Comparison of ENCODE assay signal across 27 cellular contexts in genomic region chr9:33273972-33274328, GRCh38. TPM values are rescaled to one million over a fixed set of nuclear protein-coding genes. Genes with fewer than 3 reads are reported as not detected.
DNase-seq lines count a peak whose midpoint lies in the region; ATAC-seq and TF ChIP-seq lines count a peak whose summit lies in the region.
"Had no signal": no experiment of that assay in that cellular context is flagged by ENCODE, and none has a peak within 500 bp of the region (broad histone marks: within the 10 kb centered on the region; RNA-seq: fewer than 3 reads in every experiment).

No MANE protein-coding gene starts in this region.

- no peak overlapping the region for H2AFZ ChIP-seq in IMR-90 (replicated peaks; ENCODE audit: low read length, poor library complexity)
- no peak overlapping the region for H2AFZ ChIP-seq in mesenchymal stem cell (ENCODE audit: low read depth, low read length)
- H2AFZ ChIP-seq: parathyroid adenoma had no signal

- H3K4me3 ChIP-seq in IMR-90 (ENCODE audit: insufficient read depth, low read depth, low read length) (no peak overlapping the region), mesenchymal stem cell (ENCODE audit: insufficient read depth in 1 of 2, low read depth in 1 of 2, low read length in 2 of 2) (no peak overlapping the region)
- H3K4me3 ChIP-seq: tibial nerve had no signal

- no peak for TF ChIP-seq CTCF in IMR-90 (conservative IDR thresholded peaks at IDR 0.05; ENCODE audit: low read depth, low read length)

- H2BK20ac ChIP-seq in IMR-90 (ENCODE audit: low read depth, low read length), result no peak overlapping the region

- CTCF ChIA-PET in IMR-90 (lab: Yijun Ruan, JAX), result interaction anchor here (1.1 kb wide), 1 partner anchor 9 kb away, joined by 5 read pairs; no protein-coding TSS in a partner anchor

- H3K79me1 ChIP-seq in IMR-90 (ENCODE audit: low read depth in 1 of 2, low read length in 2 of 2) (peaks cover 13 to 21% of the 10 kb centered on the region in 2 experiments; a peak in 3 of 4 replicates), mesenchymal stem cell (replicated peaks; ENCODE audit: low read length, poor library complexity, severe bottlenecking) (peaks cover 11% of the 10 kb centered on the region)

- H4K8ac ChIP-seq in IMR-90 (ENCODE audit: low read depth in 2 of 2, low read length in 2 of 2), result no peak overlapping the region
- H4K8ac ChIP-seq in mesenchymal stem cell (ENCODE audit: low read length), result no peak overlapping the region

- no peaks in the 10 kb centered on the region for H3K4me1 Mint-ChIP-seq in stimulated activated memory B cell treated with anti-CD40 and anti-IgM and Interleukin-4, amounts not matched to agents 10 μg/mL and 1 μg/mL and 100 μg/mL, for 72 hours
- H3K4me1 Mint-ChIP-seq: neural crest cell, WTC11 had no signal

- WGBS in IMR-90 (ENCODE audit: extremely low coverage in 2 of 2, insufficient read length in 1 of 2), 2 experiments, result no CpG with 5 or more reads among the region's 2 CpGs
- WGBS in mesenchymal stem cell, result 100% methylated on average over 1 of the region's 2 CpGs

- H4K91ac ChIP-seq in IMR-90 (ENCODE audit: insufficient read depth, low read depth, low read length), result no peak overlapping the region
- no peak overlapping the region for H4K91ac ChIP-seq in mesenchymal stem cell (ENCODE audit: low read length)

- no peaks in the 10 kb centered on the region for H3K9me3 Mint-ChIP-seq in stimulated activated memory B cell treated with anti-CD40 and anti-IgM and Interleukin-4, amounts not matched to agents 10 μg/mL and 1 μg/mL and 100 μg/mL, for 72 hours
- H3K9me3 Mint-ChIP-seq: activated CD4-positive, alpha-beta T cell treated with anti-CD3 and anti-CD28 coated beads, Interleukin-2, amount 10 ng/mL, durations not matched to agents 7 days and 5 days; CD8-positive, alpha-beta memory T cell; immature natural killer cell; neural crest cell; WTC11 had no signal

- no peak for TF ChIP-seq POLR2A in IMR-90 (IDR thresholded peaks at IDR 0.05; ENCODE audit: low read depth, low read length)

- TF ChIP-seq RAD21 in IMR-90 (IDR thresholded peaks at IDR 0.05; ENCODE audit: low read length), result no peak

- no peak overlapping the region for H3K56ac ChIP-seq in IMR-90 (ENCODE audit: extremely low read depth, insufficient read depth, low read length)

- no peak overlapping the region for H4K5ac ChIP-seq in IMR-90 (ENCODE audit: low read depth, low read length)

- ATAC-seq in IMR-90 (ENCODE audit: low read depth), result peak; percentile 59; the same call in 1 of the 2 replicates
- no peak for ATAC-seq in stimulated activated memory B cell treated with anti-CD40 and anti-IgM and Interleukin-4, amounts not matched to agents 10 μg/mL and 1 μg/mL and 100 μg/mL, for 72 hours
- ATAC-seq: left lobe of liver, right cardiac atrium, WTC11 had no signal

- H3K4me1 ChIP-seq in IMR-90 (ENCODE audit: control insufficient read depth, insufficient read depth, low read length) (peaks cover 5% of the 10 kb centered on the region), mesenchymal stem cell (ENCODE audit: control insufficient read depth, insufficient read depth, low read depth, low read length) (no peaks in the 10 kb centered on the region)
- H3K4me1 ChIP-seq: parathyroid adenoma, tibial nerve had no signal

- no peak overlapping the region for H3K27ac ChIP-seq in IMR-90 (ENCODE audit: insufficient read depth, low read length)
- no peak overlapping the region for H3K27ac ChIP-seq in mesenchymal stem cell (ENCODE audit: low read length, poor library complexity, severe bottlenecking)
- H3K27ac ChIP-seq: parathyroid adenoma, tibial nerve had no signal

- H3K4me2 ChIP-seq in IMR-90 (ENCODE audit: low read depth, low read length) (no peak overlapping the region), mesenchymal stem cell (ENCODE audit: low read length, poor library complexity, severe bottlenecking) (no peak overlapping the region)

- H3K9me3 ChIP-seq in IMR-90 (ENCODE audit: control insufficient read depth, insufficient read depth, low read length), result no peaks in the 10 kb centered on the region
- H3K9me3 ChIP-seq in mesenchymal stem cell (ENCODE audit: control insufficient read depth, low read length), result no peaks in the 10 kb centered on the region
- H3K9me3 ChIP-seq: tibial nerve had no signal

- H3K27ac Mint-ChIP-seq in stimulated activated memory B cell treated with anti-CD40 and anti-IgM and Interleukin-4, amounts not matched to agents 10 μg/mL and 1 μg/mL and 100 μg/mL, for 72 hours, result no peak overlapping the region
- H3K27ac Mint-ChIP-seq: WTC11 had no signal

- no peak overlapping the region for H2AK5ac ChIP-seq in IMR-90 (ENCODE audit: low read depth, low read length)
- H2AK5ac ChIP-seq in mesenchymal stem cell (ENCODE audit: low read length, severe bottlenecking), result no peak overlapping the region

- intact Hi-C loops in IMR-90 (cut with micrococcal nuclease), result no loop called here

- H4K20me1 ChIP-seq in IMR-90 (ENCODE audit: insufficient read depth, low read length), result no peaks in the 10 kb centered on the region

- H3K4me3 Mint-ChIP-seq in stimulated activated memory B cell treated with anti-CD40 and anti-IgM and Interleukin-4, amounts not matched to agents 10 μg/mL and 1 μg/mL and 100 μg/mL, for 72 hours, result no peak overlapping the region
- H3K4me3 Mint-ChIP-seq: activated CD4-positive, alpha-beta T cell treated with anti-CD3 and anti-CD28 coated beads, Interleukin-2, amount 10 ng/mL, durations not matched to agents 7 days and 5 days; immature natural killer cell; neural crest cell; WTC11 had no signal

- H2BK120ac ChIP-seq in IMR-90 (ENCODE audit: low read depth, low read length), result no peak overlapping the region
- H2BK120ac ChIP-seq in mesenchymal stem cell (ENCODE audit: low read depth, low read length), result no peak overlapping the region

- H3K36me3 ChIP-seq in IMR-90 (ENCODE audit: control insufficient read depth, insufficient read depth, low read length) (peaks cover 53% of the 10 kb centered on the region), mesenchymal stem cell (ENCODE audit: control insufficient read depth in 1 of 2, insufficient read depth in 2 of 2, low read depth in 1 of 2, low read length in 2 of 2) (peaks cover 19 to 94% of the 10 kb centered on the region in 2 experiments)

- no peak overlapping the region for H2BK5ac ChIP-seq in IMR-90 (ENCODE audit: low read depth, low read length, poor library complexity, severe bottlenecking)
- no peak overlapping the region for H2BK5ac ChIP-seq in mesenchymal stem cell (ENCODE audit: low read depth, low read length, poor library complexity, severe bottlenecking)

- H3K4ac ChIP-seq in IMR-90 (ENCODE audit: low read depth, low read length) (no peak overlapping the region), mesenchymal stem cell (ENCODE audit: low read depth in 1 of 2, low read length in 2 of 2) (no peak overlapping the region)

- H3K9ac ChIP-seq in IMR-90 (ENCODE audit: low read depth, low read length) (no peak overlapping the region), mesenchymal stem cell (ENCODE audit: low read length) (peak overlapping the region; percentile 16)
- H3K9ac ChIP-seq: parathyroid adenoma had no signal

- no peak overlapping the region for H2BK12ac ChIP-seq in mesenchymal stem cell (ENCODE audit: low read length in 2 of 2)

- POLR2A ChIA-PET in IMR-90 (lab: Charles Lee; ENCODE audit: unreplicated experiment), result interaction anchor here (0.9 kb wide), 1 partner anchor 9 kb away, joined by 3 read pairs; the partner anchor contains the start of genes BAG1 and CHMP5

- DNase-seq in Daoy (ENCODE audit: low read depth) (peak; percentile 51), IMR-90 (peak; percentile 49), amniotic epithelial cell (ENCODE audit: low read depth) (peak; percentile 65), mesenchymal stem cell (no peak), NCI-H2107 (lab: John Stamatoyannopoulos, UW) (no peak)
- no peak for DNase-seq in stimulated activated naive CD4-positive, alpha-beta T cell treated with Interleukin-2 at 50 U/mL for 16 hours (lab: John Stamatoyannopoulos, UW)
- DNase-seq: activated CD4-positive, alpha-beta T cell treated with anti-CD3 and anti-CD28 coated beads, Interleukin-2, amount 10 ng/mL, durations not matched to agents 7 days and 5 days; activated naive CD4-positive, alpha-beta T cell; amniotic stem cell; CD8-positive, alpha-beta memory T cell; DMS 273 treated with DMSO at 0.1 percent for 48 hours; immature natural killer cell; NCI-H1048; NCI-H1694 treated with DMSO at 0.1 percent for 48 hours; NCI-H510A; right cardiac atrium had no signal

- H3K27me3 ChIP-seq in IMR-90 (ENCODE audit: control insufficient read depth, insufficient read depth, low read length), result no peaks in the 10 kb centered on the region
- no peaks in the 10 kb centered on the region for H3K27me3 ChIP-seq in mesenchymal stem cell (ENCODE audit: control insufficient read depth in 1 of 2, insufficient read depth in 1 of 2, low read length in 2 of 2)
- H3K27me3 ChIP-seq: tibial nerve had no signal

- peaks cover 2% of the 10 kb centered on the region; the same call in 1 of the 2 replicates for H3K9me1 ChIP-seq in IMR-90 (ENCODE audit: insufficient read depth, low read length)

- H3K27me3 Mint-ChIP-seq in stimulated activated memory B cell treated with anti-CD40 and anti-IgM and Interleukin-4, amounts not matched to agents 10 μg/mL and 1 μg/mL and 100 μg/mL, for 72 hours, result no peaks in the 10 kb centered on the region
- H3K27me3 Mint-ChIP-seq: activated CD4-positive, alpha-beta T cell treated with anti-CD3 and anti-CD28 coated beads, Interleukin-2, amount 10 ng/mL, durations not matched to agents 7 days and 5 days; CD8-positive, alpha-beta memory T cell had no signal

- peaks cover 56% of the 10 kb centered on the region for H3K36me3 Mint-ChIP-seq in stimulated activated memory B cell treated with anti-CD40 and anti-IgM and Interleukin-4, amounts not matched to agents 10 μg/mL and 1 μg/mL and 100 μg/mL, for 72 hours

- H3K14ac ChIP-seq in IMR-90 (replicated peaks; ENCODE audit: low read depth, low read length) (no peak overlapping the region), mesenchymal stem cell (ENCODE audit: low read length in 2 of 2) (no peak overlapping the region)

- in situ Hi-C loops in IMR-90 (cut with MboI; ENCODE audit: low sequenced_read_pairs), result no loop called here

- H2AK9ac ChIP-seq in IMR-90 (replicated peaks; ENCODE audit: low read depth, low read length, poor library complexity), result no peak overlapping the region

- H3K18ac ChIP-seq in IMR-90 (ENCODE audit: low read depth, low read length), result no peak overlapping the region
- no peak overlapping the region for H3K18ac ChIP-seq in mesenchymal stem cell (ENCODE audit: low read depth in 1 of 2, low read length in 2 of 2)

- H2BK15ac ChIP-seq in IMR-90 (ENCODE audit: low read depth, low read length), result no peak overlapping the region
- no peak overlapping the region for H2BK15ac ChIP-seq in mesenchymal stem cell (ENCODE audit: low read depth, poor library complexity, severe bottlenecking)

- no TSS peak for BruUV-seq in IMR-90 (replicated peaks; lab: Mats Ljungman, UMichigan)

- H3K23ac ChIP-seq in IMR-90 (ENCODE audit: low read depth, low read length), result no peak overlapping the region
- H3K23ac ChIP-seq in mesenchymal stem cell (ENCODE audit: low read length in 2 of 2), result no peak overlapping the region

- dilution Hi-C loops in IMR-90 (cut with HindIII; ENCODE audit: low sequenced_read_pairs, unreplicated experiment), result no loop called here

RNA-seq across cellular contexts. Expression of gene CHMP5, which starts 9.1 kb away (rescaled TPM):
- 169 and 250 TPM in 2 replicates for total RNA-seq in Daoy (2014; rRNA removed; shearing (Covaris generic))
- total RNA-seq in IMR-90 (2012; rRNA removed), result 70.6 and 95.5 TPM in 2 replicates
- 70.2 and 80.8 TPM in 2 replicates for polyA plus RNA-seq in IMR-90 (2012; rRNA removed)
- polyA plus RNA-seq in IMR-90 (2012; cell fraction: cytosol; rRNA removed), result 14.6 and 19.1 TPM in 2 replicates
- polyA plus RNA-seq in IMR-90 (2012; cell fraction: nucleus; rRNA removed; ENCODE audit: low replicate concordance), result 4.9 and 27.8 TPM in 2 replicates
- polyA plus RNA-seq in mesenchymal stem cell (2013, experiment 1 of 2), result 55.8 TPM
- 60.2 TPM for polyA plus RNA-seq in mesenchymal stem cell (2013, experiment 2 of 2)

RNA-seq across cellular contexts. Expression of gene BAG1, which starts 9.4 kb away (rescaled TPM):
- 85.7 and 139 TPM in 2 replicates for total RNA-seq in Daoy (2014; rRNA removed; shearing (Covaris generic))
- total RNA-seq in IMR-90 (2012; rRNA removed), result 4.5 and 8.3 TPM in 2 replicates
- 20.4 and 20.9 TPM in 2 replicates for polyA plus RNA-seq in IMR-90 (2012; rRNA removed)
- polyA plus RNA-seq in IMR-90 (2012; cell fraction: cytosol; rRNA removed), result 25.9 and 61.7 TPM in 2 replicates
- polyA plus RNA-seq in IMR-90 (2012; cell fraction: nucleus; rRNA removed; ENCODE audit: low replicate concordance), result 13.3 and 25.4 TPM in 2 replicates
- polyA plus RNA-seq in mesenchymal stem cell (2013, experiment 1 of 2), result 33.1 TPM
- 33.0 TPM for polyA plus RNA-seq in mesenchymal stem cell (2013, experiment 2 of 2)

RNA-seq across cellular contexts. Expression of gene NFX1, which starts 16.4 kb away (rescaled TPM):
- 20.3 and 29.1 TPM in 2 replicates for total RNA-seq in Daoy (2014; rRNA removed; shearing (Covaris generic))
- 36.0 and 36.9 TPM in 2 replicates for total RNA-seq in IMR-90 (2012; rRNA removed)
- 25.3 and 27.0 TPM in 2 replicates for polyA plus RNA-seq in IMR-90 (2012; rRNA removed)
- 10.8 and 23.4 TPM in 2 replicates for polyA plus RNA-seq in IMR-90 (2012; cell fraction: cytosol; rRNA removed)
- 31.3 and 53.5 TPM in 2 replicates for polyA plus RNA-seq in IMR-90 (2012; cell fraction: nucleus; rRNA removed; ENCODE audit: low replicate concordance)
- polyA plus RNA-seq in mesenchymal stem cell (2013, experiment 1 of 2), result 21.7 TPM
- polyA plus RNA-seq in mesenchymal stem cell (2013, experiment 2 of 2), result 21.5 TPM

RNA-seq across cellular contexts. Expression of gene SPINK4, which starts 34.0 kb away (rescaled TPM):
- total RNA-seq in Daoy (2014; rRNA removed; shearing (Covaris generic)), result not detected in 2 replicates
- total RNA-seq in IMR-90 (2012; rRNA removed), result not detected in 2 replicates
- not detected in 2 replicates for polyA plus RNA-seq in IMR-90 (2012; rRNA removed)
- polyA plus RNA-seq in IMR-90 (2012; cell fraction: cytosol; rRNA removed), result not detected in 2 replicates
- not detected in 2 replicates for polyA plus RNA-seq in IMR-90 (2012; cell fraction: nucleus; rRNA removed; ENCODE audit: low replicate concordance)
- polyA plus RNA-seq in mesenchymal stem cell (2013, experiment 1 of 2), result not detected
- polyA plus RNA-seq in mesenchymal stem cell (2013, experiment 2 of 2), result 0.18 TPM
- total RNA-seq: activated CD4-positive, alpha-beta T cell treated with anti-CD3 and anti-CD28 coated beads, Interleukin-2, amount 10 ng/mL, durations not matched to agents 7 days and 5 days; activated CD8-positive, alpha-beta memory T cell treated with anti-CD3 and anti-CD28 coated beads for 36 hours; bronchial epithelial cell; CD8-positive, alpha-beta memory T cell; left lobe of liver; neural crest cell; right cardiac atrium; RPMI7951; tibial nerve; WTC11 had no signal
- polyA plus RNA-seq: AG04450; BJ; CD8-positive, alpha-beta memory T cell; immature natural killer cell; right cardiac atrium had no signal

Comparison
In these comparisons a context has a peak if more than half of its experiments do, and no peak if none do; other contexts are left out.
1. DNase-seq: peak in Daoy (single experiment), IMR-90 (single experiment) and amniotic epithelial cell (single experiment); none in mesenchymal stem cell (single experiment), stimulated activated naive CD4-positive, alpha-beta T cell treated with Interleukin-2 at 50 U/mL for 16 hours (single experiment) and NCI-H2107 (single experiment).